19 cellular contexts compared by ENCODE assay signal in the genomic region with DNA sequence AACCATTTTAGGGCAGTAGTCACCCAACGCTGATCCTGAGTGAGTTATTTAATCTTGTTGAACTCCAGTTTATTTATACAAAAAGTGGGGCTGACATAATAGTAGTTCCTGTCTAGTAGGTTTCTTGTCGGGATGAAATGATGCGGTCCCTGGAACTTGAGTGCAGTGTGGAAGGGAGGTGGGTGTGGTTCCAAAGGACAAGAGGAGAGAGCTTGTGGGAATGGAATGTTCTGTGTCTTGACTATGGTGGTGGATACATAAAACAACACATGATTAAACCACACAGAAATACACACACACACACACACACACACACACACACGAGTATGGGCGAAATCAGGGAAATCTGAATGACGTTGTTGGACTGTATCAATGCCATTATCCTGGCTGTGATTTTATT.
DNase-seq lines count a peak whose midpoint lies in the region; ATAC-seq and TF ChIP-seq lines count a peak whose summit lies in the region.
"Had no signal": no experiment of that assay in that cellular context is flagged by ENCODE, and none has a peak within 500 bp of the region (broad histone marks: within the 10 kb centered on the region; RNA-seq: fewer than 3 reads in every experiment).

No MANE protein-coding gene starts in this region.

- H3K27me3 ChIP-seq in upper lobe of right lung = peaks cover 16% of the 10 kb centered on the region
- H3K27me3 ChIP-seq in mesenchymal stem cell (ENCODE audit: control insufficient read depth in 1 of 2, insufficient read depth in 1 of 2, low read length in 2 of 2) = peaks cover 20 to 77% of the 10 kb centered on the region in 2 experiments
- H3K27me3 ChIP-seq: BLaER1 had no signal

- H3K36me3 ChIP-seq in upper lobe of right lung (no peaks in the 10 kb centered on the region), mesenchymal stem cell (ENCODE audit: control insufficient read depth in 1 of 2, insufficient read depth in 2 of 2, low read depth in 1 of 2, low read length in 2 of 2) (no peaks in the 10 kb centered on the region)
- H3K36me3 ChIP-seq: BLaER1 had no signal

- H3K79me1 ChIP-seq in mesenchymal stem cell (replicated peaks; ENCODE audit: low read length, poor library complexity, severe bottlenecking) = no peaks in the 10 kb centered on the region

- no peaks in the 10 kb centered on the region for H3K4me1 ChIP-seq in upper lobe of right lung
- no peaks in the 10 kb centered on the region for H3K4me1 ChIP-seq in mesenchymal stem cell (ENCODE audit: control insufficient read depth, insufficient read depth, low read depth, low read length)
- H3K4me1 ChIP-seq: BLaER1, Caco-2 had no signal

- no peak overlapping the region for H2BK12ac ChIP-seq in mesenchymal stem cell (ENCODE audit: low read length in 2 of 2)

- H2BK15ac ChIP-seq in mesenchymal stem cell (ENCODE audit: low read depth, poor library complexity, severe bottlenecking) = no peak overlapping the region

- no peak overlapping the region for H2BK120ac ChIP-seq in mesenchymal stem cell (ENCODE audit: low read depth, low read length)

- H3K4ac ChIP-seq in mesenchymal stem cell (ENCODE audit: low read depth in 1 of 2, low read length in 2 of 2) = no peak overlapping the region

- H3K9me3 ChIP-seq in upper lobe of right lung = no peaks in the 10 kb centered on the region
- H3K9me3 ChIP-seq in mesenchymal stem cell (ENCODE audit: control insufficient read depth, low read length) = no peaks in the 10 kb centered on the region
- H3K9me3 ChIP-seq: BLaER1, Caco-2 had no signal

- no peak overlapping the region for H3K9ac ChIP-seq in mesenchymal stem cell (ENCODE audit: low read length)
- H3K9ac ChIP-seq: BLaER1 had no signal

- intact Hi-C loops in upper lobe of right lung (cut with DNase I) = no loop called here

- H3K18ac ChIP-seq in mesenchymal stem cell (ENCODE audit: low read depth in 1 of 2, low read length in 2 of 2) = no peak overlapping the region

- H2AK5ac ChIP-seq in mesenchymal stem cell (ENCODE audit: low read length, severe bottlenecking) = no peak overlapping the region

- no peak overlapping the region for H4K91ac ChIP-seq in mesenchymal stem cell (ENCODE audit: low read length)

- H2BK5ac ChIP-seq in mesenchymal stem cell (ENCODE audit: low read depth, low read length, poor library complexity, severe bottlenecking) = no peak overlapping the region

- H2AFZ ChIP-seq in mesenchymal stem cell (ENCODE audit: low read depth, low read length) = no peak overlapping the region

- peak; percentile 13 for DNase-seq in choroid plexus epithelial cell (ENCODE audit: low read depth)
- DNase-seq in left kidney (ENCODE audit: low read depth, low spot score) = peak; percentile 30
- no peak for DNase-seq in upper lobe of right lung
- DNase-seq in GM19238 (ENCODE audit: insufficient read length, low spot score) = no peak
- no peak for DNase-seq in stimulated activated CD4-positive, alpha-beta T cell treated with anti-CD3 and anti-CD28 coated beads, Interleukin-4, amount 100 ng/mL, for 1 hour
- no peak for DNase-seq in mesenchymal stem cell
- DNase-seq: Caco-2; CD4-positive, CD25-positive, alpha-beta regulatory T cell; CD8-positive, alpha-beta T cell; DMS79; EL; GDM1; GOT3; H9; HFFc6 had no signal

- 93% methylated on average over 4 of the region's 6 CpGs for WGBS in mesenchymal stem cell

- H3K14ac ChIP-seq in mesenchymal stem cell (ENCODE audit: low read length in 2 of 2) = no peak overlapping the region

- H3K4me2 ChIP-seq in mesenchymal stem cell (ENCODE audit: low read length, poor library complexity, severe bottlenecking) = no peak overlapping the region
- H3K4me2 ChIP-seq: BLaER1 had no signal

- no peak overlapping the region for H3K4me3 ChIP-seq in choroid plexus epithelial cell (ENCODE audit: low read depth, low read length)
- no peak overlapping the region for H3K4me3 ChIP-seq in upper lobe of right lung
- no peak overlapping the region for H3K4me3 ChIP-seq in mesenchymal stem cell (ENCODE audit: insufficient read depth in 1 of 2, low read depth in 1 of 2, low read length in 2 of 2)
- H3K4me3 ChIP-seq: BLaER1, GM12878 had no signal

- H3K27ac ChIP-seq in upper lobe of right lung (no peak overlapping the region), mesenchymal stem cell (ENCODE audit: low read length, poor library complexity, severe bottlenecking) (no peak overlapping the region)
- H3K27ac ChIP-seq: BLaER1, C4-2B had no signal

- no peak overlapping the region for H4K8ac ChIP-seq in mesenchymal stem cell (ENCODE audit: low read length)

- H3K23ac ChIP-seq in mesenchymal stem cell (ENCODE audit: low read length in 2 of 2) = no peak overlapping the region

- TF ChIP-seq CTCF in choroid plexus epithelial cell (conservative IDR thresholded peaks at IDR 0.05; ENCODE audit: low read depth, low read length) (no peak), upper lobe of right lung (IDR thresholded peaks at IDR 0.05) (no peak)

- peak; percentile 14 for ATAC-seq in upper lobe of right lung
- ATAC-seq: CD8-positive, alpha-beta T cell; GM12878; HCT116 had no signal

Comparison
In these comparisons a context has a peak if more than half of its experiments do, and no peak if none do; other contexts are left out.
1. DNase-seq: peak in choroid plexus epithelial cell (single experiment) and left kidney (single experiment); none in upper lobe of right lung (single experiment), GM19238 (single experiment), stimulated activated CD4-positive, alpha-beta T cell treated with anti-CD3 and anti-CD28 coated beads, Interleukin-4, amount 100 ng/mL, for 1 hour (single experiment) and mesenchymal stem cell (single experiment).